Comparison of ENCODE assay signal across 25 cellular contexts in the genomic region with DNA sequence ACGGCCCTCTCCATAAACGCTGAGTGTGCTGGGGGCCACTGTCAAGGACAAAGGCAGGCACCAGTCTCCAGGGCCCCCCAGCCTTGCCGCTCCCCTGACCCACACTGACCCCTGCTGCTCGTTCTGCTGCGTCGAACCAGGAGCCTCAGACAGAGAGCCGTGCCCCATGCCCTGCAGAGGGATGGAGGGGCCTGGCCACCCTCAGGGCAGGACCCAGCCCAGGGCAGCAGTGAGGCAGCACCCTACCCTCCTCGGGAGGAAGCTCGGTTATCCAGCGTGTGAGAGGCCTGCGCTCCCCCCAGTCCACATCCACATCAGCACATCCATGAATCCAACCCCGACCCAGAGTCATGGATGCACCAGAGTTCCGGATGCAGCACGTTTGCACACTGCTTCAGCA. TPM values are rescaled to one million over a fixed set of nuclear protein-coding genes. Genes with fewer than 3 reads are reported as not detected.
DNase-seq lines count a peak whose midpoint lies in the region; ATAC-seq and TF ChIP-seq lines count a peak whose summit lies in the region.
"Had no signal": no experiment of that assay in that cellular context is flagged by ENCODE, and none has a peak within 500 bp of the region (broad histone marks: within the 10 kb centered on the region; RNA-seq: fewer than 3 reads in every experiment).

No MANE protein-coding gene starts in this region.

- no peaks in the 10 kb centered on the region for H3K27me3 Mint-ChIP-seq in chondrocyte (ENCODE audit: low read depth)
- H3K27me3 Mint-ChIP-seq: activated CD4-positive, alpha-beta memory T cell treated with anti-CD3 and anti-CD28 coated beads for 36 hours; activated naive CD8-positive, alpha-beta T cell; CD4-positive, CD25-positive, alpha-beta regulatory T cell had no signal

- H2AFZ ChIP-seq in SK-N-SH (ENCODE audit: low read depth) = no peak overlapping the region
- no peak overlapping the region for H2AFZ ChIP-seq in neuronal stem cell (ENCODE audit: low read length)

- no peak overlapping the region for H3K4ac ChIP-seq in neuronal stem cell (ENCODE audit: low read length)

- WGBS in SK-N-SH (ENCODE audit: low lambda C conversion rate) = 68% methylated on average over 4 of the region's 14 CpGs
- no CpG with 5 or more reads among the region's 14 CpGs for WGBS in neuronal stem cell (ENCODE audit: extremely low coverage in 2 of 2, insufficient read length in 2 of 2, insufficient replicate concordance in 1 of 2), 2 donors

- H3K4me2 ChIP-seq in SK-N-SH = no peak overlapping the region
- H3K4me2 ChIP-seq in neuronal stem cell (ENCODE audit: insufficient read depth, low read length, poor library complexity, severe bottlenecking) = no peak overlapping the region

- peak; percentile 54 for DNase-seq in SK-N-SH
- DNase-seq in RWPE1 (ENCODE audit: low spot score) = no peak
- DNase-seq in chondrocyte (ENCODE audit: low spot score) = no peak
- DNase-seq in neuronal stem cell (ENCODE audit: low spot score) = no peak
- DNase-seq in SIG-M5 (lab: John Stamatoyannopoulos, UW) = no peak
- no peak for DNase-seq in anterior cingulate cortex (lab: John Stamatoyannopoulos, UW)
- DNase-seq: activated CD4-positive, alpha-beta memory T cell treated with anti-CD3 and anti-CD28 coated beads for 36 hours; CD4-positive, CD25-positive, alpha-beta regulatory T cell; central memory CD4-positive, alpha-beta T cell; DND-41; gastrocnemius medialis; GF-D8; left cardiac atrium; mucosa of descending colon; natural killer cell; NCI-H1092; NCI-H187 treated with DMSO at 0.1 percent for 48 hours; stimulated activated CD4-positive, alpha-beta T cell treated with anti-CD3 and anti-CD28 coated beads, Interleukin-4, amount 100 ng/mL, for 4 hours had no signal

- peaks cover 0 to 25% of the 10 kb centered on the region in 2 experiments; a peak in 1 of 4 replicates for H3K4me1 ChIP-seq in SK-N-SH (ENCODE audit: control insufficient read depth in 1 of 2, insufficient read depth in 2 of 2, low read depth in 1 of 2, low read length in 1 of 2)
- H3K4me1 ChIP-seq in neuronal stem cell (ENCODE audit: control insufficient read depth in 2 of 2, insufficient read depth in 1 of 2, low read depth in 1 of 2, low read length in 2 of 2) = no peaks in the 10 kb centered on the region
- H3K4me1 ChIP-seq: ascending aorta, gastrocnemius medialis had no signal

- H2BK12ac ChIP-seq in neuronal stem cell (ENCODE audit: low read length) = peak overlapping the region; percentile 46

- no peak; the same call in 1 of the 2 replicates for TF ChIP-seq RAD21 in SK-N-SH (IDR thresholded peaks at IDR 0.05; ENCODE audit: low read length)

- H3K27me3 ChIP-seq in SK-N-SH (ENCODE audit: insufficient read depth) = no peaks in the 10 kb centered on the region
- H3K27me3 ChIP-seq in neuronal stem cell (ENCODE audit: control insufficient read depth in 3 of 3, insufficient read depth in 3 of 3, low read depth in 1 of 3, low read length in 3 of 3) = no peaks in the 10 kb centered on the region
- H3K27me3 ChIP-seq: ascending aorta, gastrocnemius medialis, suprapubic skin had no signal

- H3K23ac ChIP-seq in neuronal stem cell (ENCODE audit: low read depth, low read length, poor library complexity) = peak overlapping the region; percentile 80

- H4K20me1 ChIP-seq in SK-N-SH (ENCODE audit: insufficient read depth) = peaks cover 30% of the 10 kb centered on the region

- no peaks in the 10 kb centered on the region for H3F3A ChIP-seq in SK-N-SH (replicated peaks; ENCODE audit: insufficient read depth)

- no peak overlapping the region for H3K14ac ChIP-seq in neuronal stem cell (ENCODE audit: low read length)

- peaks cover 13% of the 10 kb centered on the region for H3K36me3 Mint-ChIP-seq in chondrocyte (ENCODE audit: low read depth)
- H3K36me3 Mint-ChIP-seq: activated naive CD8-positive, alpha-beta T cell; natural killer cell had no signal

- TF ChIP-seq CTCF in SK-N-SH (IDR thresholded peaks at IDR 0.05) (no peak), RWPE1 (conservative IDR thresholded peaks at IDR 0.05; ENCODE audit: low read depth) (no peak), chondrocyte (IDR thresholded peaks at IDR 0.05) (peak; percentile 11)

- H4K91ac ChIP-seq in neuronal stem cell (ENCODE audit: low read depth, low read length, poor library complexity) = peak overlapping the region; percentile 43

- no peak overlapping the region for H4K8ac ChIP-seq in neuronal stem cell (ENCODE audit: low read depth, low read length)

- H3K36me3 ChIP-seq in SK-N-SH (replicated peaks in 1 of 2; ENCODE audit: control insufficient read depth in 1 of 2, insufficient read depth in 2 of 2, low read length in 1 of 2) (peaks cover 13 to 72% of the 10 kb centered on the region in 2 experiments), neuronal stem cell (replicated peaks in 1 of 2; ENCODE audit: control insufficient read depth in 2 of 2, insufficient read depth in 2 of 2, low read length in 2 of 2) (peaks cover 41 to 89% of the 10 kb centered on the region in 2 donors)

- H2BK15ac ChIP-seq in neuronal stem cell (ENCODE audit: low read length) = no peak overlapping the region

- H3K9ac ChIP-seq in SK-N-SH (no peak overlapping the region), neuronal stem cell (ENCODE audit: low read depth, low read length, poor library complexity) (no peak overlapping the region)

- no peak overlapping the region for H2AK5ac ChIP-seq in neuronal stem cell (ENCODE audit: low read depth, low read length)

- H3K9me3 Mint-ChIP-seq in chondrocyte (ENCODE audit: low read depth) = no peaks in the 10 kb centered on the region
- H3K9me3 Mint-ChIP-seq: activated CD4-positive, alpha-beta memory T cell treated with anti-CD3 and anti-CD28 coated beads for 36 hours; CD4-positive, CD25-positive, alpha-beta regulatory T cell; natural killer cell had no signal

- no peak overlapping the region for H2BK120ac ChIP-seq in neuronal stem cell (ENCODE audit: low read depth, low read length)

- no peaks in the 10 kb centered on the region for H3K9me2 ChIP-seq in SK-N-SH

- CTCF ChIA-PET in SK-N-SH (lab: Yijun Ruan, JAX) (interaction anchor here (0.7 to 2.3 kb wide), 3 partner anchors 12 to 271 kb away, joined by 3 to 6 read pairs (median 3); no protein-coding TSS in a partner anchor), RWPE1 (lab: Yijun Ruan, JAX) (no interaction called here)

- TF ChIP-seq EP300 in SK-N-SH (IDR thresholded peaks at IDR 0.05; ENCODE audit: borderline replicate concordance in 1 of 2, low read depth in 1 of 2, low read length in 1 of 2) = no peak

- peaks cover 66% of the 10 kb centered on the region for H3K79me2 ChIP-seq in SK-N-SH (ENCODE audit: insufficient read depth)

- peaks cover 4% of the 10 kb centered on the region for H3K4me1 Mint-ChIP-seq in chondrocyte (ENCODE audit: low read depth)

- peak overlapping the region in 1 of 2 experiments; percentile 77; a peak in 2 of 4 replicates for H3K27ac ChIP-seq in SK-N-SH (ENCODE audit: low read depth in 2 of 2, low read length in 1 of 2)
- H3K27ac ChIP-seq in RWPE1 = peak overlapping the region; percentile 23
- H3K27ac ChIP-seq in neuronal stem cell (replicated peaks; ENCODE audit: low read length) = no peak overlapping the region
- H3K27ac ChIP-seq: 22Rv1, ascending aorta, gastrocnemius medialis, suprapubic skin had no signal

- no peak overlapping the region for H3K4me3 ChIP-seq in SK-N-SH (ENCODE audit: low read depth in 2 of 2, low read length in 1 of 2)
- peak overlapping the region in 1 of 2 donors; percentile 41 for H3K4me3 ChIP-seq in neuronal stem cell (ENCODE audit: low read length in 2 of 2)
- H3K4me3 ChIP-seq: ascending aorta, gastrocnemius medialis, mucosa of descending colon, suprapubic skin had no signal

- ATAC-seq in SK-N-SH treated with all-trans-retinoic acid at 6 μM for 48 hours (no peak), HG03521 (IDR thresholded peaks at IDR 0.05; ENCODE audit: unreplicated experiment) (no peak)
- ATAC-seq: activated CD4-positive, CD25-positive, alpha-beta regulatory T cell treated with anti-CD3 and anti-CD28 coated beads, Interleukin-2, amount 50 U/mL, for 24 hours; mucosa of descending colon; natural killer cell had no signal

- no peaks in the 10 kb centered on the region for H3K9me3 ChIP-seq in SK-N-SH
- no peaks in the 10 kb centered on the region for H3K9me3 ChIP-seq in neuronal stem cell (replicated peaks in 1 of 2; ENCODE audit: control insufficient read depth in 2 of 2, insufficient read depth in 1 of 2, low read depth in 1 of 2, low read length in 2 of 2)
- H3K9me3 ChIP-seq: ascending aorta, gastrocnemius medialis, mucosa of descending colon, suprapubic skin had no signal

- no peak overlapping the region for H3K4me3 Mint-ChIP-seq in chondrocyte (ENCODE audit: unreplicated experiment)
- H3K4me3 Mint-ChIP-seq: activated CD4-positive, alpha-beta memory T cell treated with anti-CD3 and anti-CD28 coated beads for 36 hours; activated naive CD8-positive, alpha-beta T cell; CD4-positive, CD25-positive, alpha-beta regulatory T cell; natural killer cell had no signal

- POLR2A ChIA-PET in SK-N-SH (lab: Yijun Ruan, JAX) = no interaction called here
- POLR2A ChIA-PET in RWPE1 (lab: Yijun Ruan, JAX; ENCODE audit: low non-redundant PET) = interaction anchor here (0.6 kb wide), 1 partner anchor 8 kb away, joined by 9 read pairs; no protein-coding TSS in a partner anchor

- H3K27ac Mint-ChIP-seq in chondrocyte (ENCODE audit: unreplicated experiment) = no peak overlapping the region
- H3K27ac Mint-ChIP-seq: activated CD4-positive, alpha-beta memory T cell treated with anti-CD3 and anti-CD28 coated beads for 36 hours; activated naive CD8-positive, alpha-beta T cell; natural killer cell had no signal

- no peak overlapping the region for H2BK5ac ChIP-seq in neuronal stem cell (ENCODE audit: low read length)

- peaks cover 27% of the 10 kb centered on the region for H3K79me1 ChIP-seq in neuronal stem cell (ENCODE audit: low read depth, low read length)

- peak overlapping the region; percentile 38 for H3K18ac ChIP-seq in neuronal stem cell (ENCODE audit: low read length)

TF ChIP-seq in SK-N-SH, 30 proteins besides CTCF, POLR2A, EP300 and RAD21 (continues in another document):
- TF ChIP-seq GATA2 (CRISPR knock-in tag; IDR thresholded peaks at IDR 0.05) (no peak), NFIC (IDR thresholded peaks at IDR 0.05; ENCODE audit: borderline replicate concordance) (no peak)

TF ChIP-seq in SK-N-SH treated with all-trans-retinoic acid at 6 μM for 48 hours, 23 proteins besides CTCF, POLR2A, EP300 and RAD21 (continues in another document):
- TF ChIP-seq ZFP3 (CRISPR knock-in tag; IDR thresholded peaks at IDR 0.05) = no peak
- TF ChIP-seq ISL1 (CRISPR knock-in tag; IDR thresholded peaks at IDR 0.05) = no peak
- no peak for TF ChIP-seq ZC3H10 (CRISPR knock-in tag; IDR thresholded peaks at IDR 0.05)
- no peak for TF ChIP-seq CSDC2 (CRISPR knock-in tag; IDR thresholded peaks at IDR 0.05)

RNA-seq across cellular contexts. Expression of gene WDR4, which starts 15.1 kb away (rescaled TPM):
- 21.8 and 26.5 TPM in 2 replicates for polyA plus RNA-seq in SK-N-SH (2012; rRNA removed)
- 13.0 and 18.1 TPM in 2 replicates for polyA plus RNA-seq in SK-N-SH (2012; cell fraction: cytosol; rRNA removed)
- polyA plus RNA-seq in SK-N-SH (2012; cell fraction: nucleus; rRNA removed) = 36.3 and 54.9 TPM in 2 replicates
- total RNA-seq in chondrocyte = 9.6 to 12.2 TPM (median 11.5 TPM) in 3 replicates
- polyA plus RNA-seq in neuronal stem cell (2013, experiment 1 of 2) = 6.2 TPM
- polyA plus RNA-seq in neuronal stem cell (2013, experiment 2 of 2) = 6.2 TPM

RNA-seq across cellular contexts. Expression of gene NDUFV3, which starts 28.8 kb away (rescaled TPM):
- polyA plus RNA-seq in SK-N-SH (2012; rRNA removed) = 27.3 and 32.9 TPM in 2 replicates
- polyA plus RNA-seq in SK-N-SH (2012; cell fraction: cytosol; rRNA removed) = 22.8 and 24.3 TPM in 2 replicates
- 26.2 and 27.4 TPM in 2 replicates for polyA plus RNA-seq in SK-N-SH (2012; cell fraction: nucleus; rRNA removed)
- total RNA-seq in chondrocyte = 41.7 to 50.6 TPM (median 42.9 TPM) in 3 replicates
- polyA plus RNA-seq in neuronal stem cell (2013, experiment 1 of 2) = 25.5 TPM
- 25.6 TPM for polyA plus RNA-seq in neuronal stem cell (2013, experiment 2 of 2)
